8 cellular contexts compared by ENCODE assay signal in the genomic region with DNA sequence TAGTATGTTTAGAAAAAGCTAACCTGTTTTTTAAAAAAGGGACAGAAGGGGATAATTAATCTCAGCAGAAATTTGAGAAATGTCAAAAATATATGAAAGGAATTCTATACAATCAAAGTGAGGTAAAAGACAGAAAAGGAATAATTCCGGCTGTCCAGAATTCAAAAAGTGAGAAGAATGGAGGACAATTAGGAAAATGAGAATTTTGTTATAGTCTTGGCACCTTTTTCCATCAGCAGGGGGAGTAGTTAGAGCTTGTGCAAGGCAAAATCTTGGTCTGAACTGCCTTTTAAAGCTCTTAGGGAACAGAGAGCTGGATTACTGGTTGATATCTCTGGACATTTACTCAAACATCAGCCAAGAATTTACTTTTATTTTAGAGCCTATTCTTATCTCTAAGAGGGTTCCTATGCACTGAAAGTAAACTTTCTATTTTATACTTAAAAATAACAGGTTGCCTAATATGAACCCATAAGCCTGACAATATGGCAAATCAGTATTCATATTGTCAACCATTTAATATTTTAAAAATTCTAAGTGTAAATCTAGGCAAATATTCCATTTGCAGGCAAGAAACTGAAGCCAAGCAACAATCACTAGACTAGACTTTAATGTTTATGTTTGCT.
A peak's percentile ranks its signal among the peaks of the same experiment; 100 is the strongest.
DNase-seq lines count a peak whose midpoint lies in the region; ATAC-seq and TF ChIP-seq lines count a peak whose summit lies in the region.

No MANE protein-coding gene starts in this region.

- DNase-seq in SIG-M5 treated with dmso at 0.1 percent for 504 hours (lab: John Stamatoyannopoulos, UW; ENCODE audit: unreplicated experiment) (peak; percentile 40), SIG-M5 (lab: John Stamatoyannopoulos, UW) (no peak), NOMO-1 (lab: John Stamatoyannopoulos, UW; ENCODE audit: unreplicated experiment in 2 of 2) (peak; percentile 20 to 31), epithelial cell of proximal tubule (ENCODE audit: low read depth) (peak; percentile 4), pulmonary artery endothelial cell (ENCODE audit: low read depth, low spot score) (peak; percentile 2), HuH-7.5 (ENCODE audit: low spot score) (no peak)

- no peak overlapping the region for H3K4me3 ChIP-seq in epithelial cell of proximal tubule (ENCODE audit: low read depth, low read length)

- peak; percentile 83 for TF ChIP-seq CTCF in epithelial cell of proximal tubule (conservative IDR thresholded peaks at IDR 0.05; ENCODE audit: low read depth, low read length)

- ATAC-seq in GM18498 (IDR thresholded peaks at IDR 0.05; ENCODE audit: unreplicated experiment) = no peak
- ATAC-seq in HG02973 (IDR thresholded peaks at IDR 0.05; ENCODE audit: unreplicated experiment) = no peak

Comparison
In these comparisons a context has a peak if more than half of its experiments do, and no peak if none do; other contexts are left out.
1. DNase-seq: peak in SIG-M5 treated with dmso at 0.1 percent for 504 hours (single experiment), NOMO-1 (2 of 2), epithelial cell of proximal tubule (single experiment) and pulmonary artery endothelial cell (single experiment); none in SIG-M5 (single experiment) and HuH-7.5 (single experiment).